ENCODE assay signal across 13 cellular contexts in the genomic region with DNA sequence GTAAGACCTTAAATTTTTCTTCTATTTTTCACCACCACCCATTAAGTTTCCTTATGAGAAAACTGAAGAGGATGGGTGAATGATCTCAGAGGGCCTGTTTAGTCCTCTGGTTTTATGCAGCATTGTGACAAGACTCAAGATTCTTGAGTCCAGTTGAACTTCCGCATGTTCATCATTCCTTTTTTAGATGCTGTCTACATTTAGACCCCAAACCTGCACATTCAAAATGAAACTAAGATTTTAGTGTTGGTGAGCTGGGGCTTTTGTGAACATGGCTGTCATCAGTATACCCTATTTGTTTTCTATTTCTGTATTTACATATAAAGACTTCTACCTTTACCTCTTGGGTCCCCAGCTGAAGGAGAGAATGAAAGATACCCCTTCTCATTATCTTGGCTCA. TPM values are rescaled to one million over a fixed set of nuclear protein-coding genes. Genes with fewer than 3 reads are reported as not detected.
A peak's percentile ranks its signal among the peaks of the same experiment; 100 is the strongest.
DNase-seq lines count a peak whose midpoint lies in the region; ATAC-seq and TF ChIP-seq lines count a peak whose summit lies in the region.
"Had no signal": no experiment of that assay in that cellular context is flagged by ENCODE, and none has a peak within 500 bp of the region (broad histone marks: within the 10 kb centered on the region; RNA-seq: fewer than 3 reads in every experiment).

No MANE protein-coding gene starts in this region.

- ATAC-seq in GM21717 (IDR thresholded peaks at IDR 0.05; ENCODE audit: unreplicated experiment) (peak; percentile 76), HG03354 (IDR thresholded peaks at IDR 0.05; ENCODE audit: poor library complexity, severe bottlenecking, unreplicated experiment) (peak; percentile 76), omental fat pad (ENCODE audit: low FRiP score) (no peak)
- peak; percentile 84 for ATAC-seq in stimulated activated effector memory CD8-positive, alpha-beta T cell treated with anti-CD3 and anti-CD28 coated beads, Interleukin-12 subunit alpha, Interleukin-12 subunit beta, amount 100 ng/mL, for 72 hours

- H2AK5ac ChIP-seq in neuronal stem cell (ENCODE audit: low read depth, low read length), result no peak overlapping the region

- H3K18ac ChIP-seq in neuronal stem cell (ENCODE audit: low read length), result no peak overlapping the region

- DNase-seq in activated CD4-positive, alpha-beta T cell treated with anti-CD3 and anti-CD28 coated beads, Interleukin-2, amount 10 ng/mL, durations not matched to agents 24 days and 14 days, result peak; percentile 63
- no peak for DNase-seq in activated CD4-positive, alpha-beta T cell treated with anti-CD3 and anti-CD28 coated beads, Interleukin-2, amount 50 U/mL, for 48 hours
- no peak for DNase-seq in stimulated activated effector memory CD8-positive, alpha-beta T cell treated with anti-CD3 and anti-CD28 coated beads, Interleukin-12 subunit alpha, Interleukin-12 subunit beta, amount 100 ng/mL, for 72 hours (ENCODE audit: low spot score in 2 of 2)
- no peak for DNase-seq in DMS53 treated with DMSO at 0.1 percent for 48 hours (lab: John Stamatoyannopoulos, UW; ENCODE audit: unreplicated experiment)
- no peak for DNase-seq in omental fat pad (ENCODE audit: low spot score)
- no peak for DNase-seq in neuronal stem cell (ENCODE audit: low spot score)
- DNase-seq: NCI-H82 had no signal

- no peak overlapping the region for H2BK120ac ChIP-seq in neuronal stem cell (ENCODE audit: low read depth, low read length)

- TF ChIP-seq CTCF in omental fat pad (IDR thresholded peaks at IDR 0.05), result no peak

- H2BK12ac ChIP-seq in neuronal stem cell (ENCODE audit: low read length), result no peak overlapping the region

- H3K4me3 Mint-ChIP-seq in activated CD4-positive, alpha-beta T cell treated with anti-CD3 and anti-CD28 coated beads, Interleukin-2, amount 10 ng/mL, durations not matched to agents 24 days and 14 days, result no peak overlapping the region
- no peak overlapping the region for H3K4me3 Mint-ChIP-seq in stimulated activated effector memory CD8-positive, alpha-beta T cell treated with anti-CD3 and anti-CD28 coated beads, Interleukin-12 subunit alpha, Interleukin-12 subunit beta, amount 100 ng/mL, for 72 hours

- H3K27ac Mint-ChIP-seq in activated CD4-positive, alpha-beta T cell treated with anti-CD3 and anti-CD28 coated beads, Interleukin-2, amount 10 ng/mL, durations not matched to agents 24 days and 14 days, result no peak overlapping the region
- H3K27ac Mint-ChIP-seq in stimulated activated effector memory CD8-positive, alpha-beta T cell treated with anti-CD3 and anti-CD28 coated beads, Interleukin-12 subunit alpha, Interleukin-12 subunit beta, amount 100 ng/mL, for 72 hours, result no peak overlapping the region

- H3K4me2 ChIP-seq in neuronal stem cell (ENCODE audit: insufficient read depth, low read length, poor library complexity, severe bottlenecking), result no peak overlapping the region

- no peak overlapping the region for H4K8ac ChIP-seq in neuronal stem cell (ENCODE audit: low read depth, low read length)

- no peak overlapping the region for H2AFZ ChIP-seq in neuronal stem cell (ENCODE audit: low read length)

- H3K79me1 ChIP-seq in neuronal stem cell (ENCODE audit: low read depth, low read length), result no peaks in the 10 kb centered on the region

- no peaks in the 10 kb centered on the region for H3K9me3 ChIP-seq in neuronal stem cell (replicated peaks in 1 of 2; ENCODE audit: control insufficient read depth in 2 of 2, insufficient read depth in 1 of 2, low read depth in 1 of 2, low read length in 2 of 2)

- H3K4me3 ChIP-seq in neuronal stem cell (ENCODE audit: low read length in 2 of 2), result no peak overlapping the region

- no peak overlapping the region for H2BK5ac ChIP-seq in neuronal stem cell (ENCODE audit: low read length)

- no peak overlapping the region for H3K9ac ChIP-seq in neuronal stem cell (ENCODE audit: low read depth, low read length, poor library complexity)

- peaks cover 12 to 19% of the 10 kb centered on the region in 2 donors for H3K4me1 ChIP-seq in neuronal stem cell (ENCODE audit: control insufficient read depth in 2 of 2, insufficient read depth in 1 of 2, low read depth in 1 of 2, low read length in 2 of 2)

- no CpG with 5 or more reads among the region's 1 CpG for WGBS in neuronal stem cell (ENCODE audit: extremely low coverage in 2 of 2, insufficient read length in 2 of 2, insufficient replicate concordance in 1 of 2), 2 donors

- no peak overlapping the region for H3K23ac ChIP-seq in neuronal stem cell (ENCODE audit: low read depth, low read length, poor library complexity)

- no peaks in the 10 kb centered on the region for H3K27me3 Mint-ChIP-seq in activated CD4-positive, alpha-beta T cell treated with anti-CD3 and anti-CD28 coated beads, Interleukin-2, amount 10 ng/mL, durations not matched to agents 24 days and 14 days

- intact Hi-C loops in activated CD4-positive, alpha-beta T cell treated with anti-CD3 and anti-CD28 coated beads, Interleukin-2, amount 10 ng/mL, durations not matched to agents 24 days and 14 days (cut with micrococcal nuclease), result loop anchor here (1.0 to 10.0 kb wide), 2 partner anchors 180 to 451 kb away; a partner anchor contains a TSS

- H2BK15ac ChIP-seq in neuronal stem cell (ENCODE audit: low read length), result no peak overlapping the region

- H4K91ac ChIP-seq in neuronal stem cell (ENCODE audit: low read depth, low read length, poor library complexity), result no peak overlapping the region

- H3K36me3 Mint-ChIP-seq in activated CD4-positive, alpha-beta T cell treated with anti-CD3 and anti-CD28 coated beads, Interleukin-2, amount 10 ng/mL, durations not matched to agents 24 days and 14 days (ENCODE audit: low read depth), result peaks cover 10% of the 10 kb centered on the region
- peaks cover 6% of the 10 kb centered on the region for H3K36me3 Mint-ChIP-seq in stimulated activated effector memory CD8-positive, alpha-beta T cell treated with anti-CD3 and anti-CD28 coated beads, Interleukin-12 subunit alpha, Interleukin-12 subunit beta, amount 100 ng/mL, for 72 hours

- no peaks in the 10 kb centered on the region for H3K9me3 Mint-ChIP-seq in activated CD4-positive, alpha-beta T cell treated with anti-CD3 and anti-CD28 coated beads, Interleukin-2, amount 10 ng/mL, durations not matched to agents 24 days and 14 days
- no peaks in the 10 kb centered on the region for H3K9me3 Mint-ChIP-seq in stimulated activated effector memory CD8-positive, alpha-beta T cell treated with anti-CD3 and anti-CD28 coated beads, Interleukin-12 subunit alpha, Interleukin-12 subunit beta, amount 100 ng/mL, for 72 hours

- no peak overlapping the region for H3K14ac ChIP-seq in neuronal stem cell (ENCODE audit: low read length)

- no peaks in the 10 kb centered on the region for H3K27me3 ChIP-seq in neuronal stem cell (ENCODE audit: control insufficient read depth in 3 of 3, insufficient read depth in 3 of 3, low read depth in 1 of 3, low read length in 3 of 3)

- peaks cover 43% of the 10 kb centered on the region for H3K4me1 Mint-ChIP-seq in activated CD4-positive, alpha-beta T cell treated with anti-CD3 and anti-CD28 coated beads, Interleukin-2, amount 10 ng/mL, durations not matched to agents 24 days and 14 days
- peaks cover 31% of the 10 kb centered on the region for H3K4me1 Mint-ChIP-seq in stimulated activated effector memory CD8-positive, alpha-beta T cell treated with anti-CD3 and anti-CD28 coated beads, Interleukin-12 subunit alpha, Interleukin-12 subunit beta, amount 100 ng/mL, for 72 hours

- no peak overlapping the region for H3K27ac ChIP-seq in neuronal stem cell (replicated peaks; ENCODE audit: low read length)

- H3K4ac ChIP-seq in neuronal stem cell (ENCODE audit: low read length), result no peak overlapping the region

- H3K36me3 ChIP-seq in neuronal stem cell (replicated peaks in 1 of 2; ENCODE audit: control insufficient read depth in 2 of 2, insufficient read depth in 2 of 2, low read length in 2 of 2), result peaks cover 5 to 14% of the 10 kb centered on the region in 2 donors

RNA-seq across cellular contexts. Expression of a gene that starts 31.1 kb away (rescaled TPM):
- total RNA-seq in activated CD4-positive, alpha-beta T cell treated with anti-CD3 and anti-CD28 coated beads, Interleukin-2, amount 10 ng/mL, durations not matched to agents 24 days and 14 days, result 35.1 and 40.3 TPM in 2 replicates
- total RNA-seq in omental fat pad, result 100 to 1,000 TPM in 3 of 4 donors, 10 to 100 TPM in 1; 80.7 to 201 (median 139) TPM
- 45.2 TPM for polyA plus RNA-seq in neuronal stem cell (2013, experiment 1 of 2)
- 45.1 TPM for polyA plus RNA-seq in neuronal stem cell (2013, experiment 2 of 2)

RNA-seq across cellular contexts. Expression of a gene that starts 38.8 kb away (rescaled TPM):
- total RNA-seq in activated CD4-positive, alpha-beta T cell treated with anti-CD3 and anti-CD28 coated beads, Interleukin-2, amount 10 ng/mL, durations not matched to agents 24 days and 14 days, result 0.14 TPM in 1 of 2 replicates, not detected in the other
- not detected for total RNA-seq in omental fat pad
- polyA plus RNA-seq in neuronal stem cell (2013, experiment 1 of 2), result not detected
- polyA plus RNA-seq in neuronal stem cell (2013, experiment 2 of 2), result not detected
- total RNA-seq: A172, astrocyte, lung microvascular endothelial cell, skeletal muscle tissue had no signal

RNA-seq across cellular contexts. Expression of a gene that starts 55.9 kb away (rescaled TPM):
- total RNA-seq in activated CD4-positive, alpha-beta T cell treated with anti-CD3 and anti-CD28 coated beads, Interleukin-2, amount 10 ng/mL, durations not matched to agents 24 days and 14 days, result not detected in 2 replicates
- not detected for total RNA-seq in omental fat pad
- not detected for polyA plus RNA-seq in neuronal stem cell (2013, experiment 1 of 2)
- polyA plus RNA-seq in neuronal stem cell (2013, experiment 2 of 2), result not detected
- total RNA-seq: A172, astrocyte, lung microvascular endothelial cell, skeletal muscle tissue had no signal
